In genomic region chr7:107971100-107971499, GRCh38 we compare ENCODE assay signal across 18 cellular contexts. TPM values are rescaled to one million over a fixed set of nuclear protein-coding genes. Genes with fewer than 3 reads are reported as not detected.
DNase-seq lines count a peak whose midpoint lies in the region; ATAC-seq and TF ChIP-seq lines count a peak whose summit lies in the region.
"Had no signal": no experiment of that assay in that cellular context is flagged by ENCODE, and none has a peak within 500 bp of the region (broad histone marks: within the 10 kb centered on the region; RNA-seq: fewer than 3 reads in every experiment).

No MANE protein-coding gene starts in this region.

- H3K27me3 Mint-ChIP-seq in mesothelial cell of epicardium (ENCODE audit: low read depth), result no peaks in the 10 kb centered on the region
- peaks cover 0 to 16% (median 4%) of the 10 kb centered on the region in 5 donors for H3K27me3 Mint-ChIP-seq in naive thymus-derived CD4-positive, alpha-beta T cell

- H3K9me3 Mint-ChIP-seq in mesothelial cell of epicardium, result no peaks in the 10 kb centered on the region
- H3K9me3 Mint-ChIP-seq in naive thymus-derived CD4-positive, alpha-beta T cell, result no peaks in the 10 kb centered on the region
- H3K9me3 Mint-ChIP-seq: activated CD8-positive, alpha-beta T cell treated with anti-CD3 and anti-CD28 coated beads for 36 hours; activated T-cell treated with anti-CD3 and anti-CD28 coated beads, Interleukin-2, amount 50 U/mL, for 72 hours had no signal

- no peaks in the 10 kb centered on the region for H3K9me3 ChIP-seq in subcutaneous abdominal adipose tissue (ENCODE audit: control insufficient read depth in 5 of 5, low read length in 5 of 5)
- no peaks in the 10 kb centered on the region for H3K9me3 ChIP-seq in naive thymus-derived CD4-positive, alpha-beta T cell (ENCODE audit: control insufficient read depth in 2 of 3, low read length in 3 of 3)
- no peaks in the 10 kb centered on the region for H3K9me3 ChIP-seq in PC-3 (ENCODE audit: low read length)

- BruUV-seq in PC-3 (replicated peaks; lab: Mats Ljungman, UMichigan), result no TSS peak

- POLR2A ChIA-PET in naive thymus-derived CD4-positive, alpha-beta T cell (lab: Charles Lee), result no interaction called here
- POLR2A ChIA-PET in PC-3 (lab: Charles Lee; ENCODE audit: unreplicated experiment), result no interaction called here

- H3K27ac ChIP-seq in brain microvascular endothelial cell (peak overlapping the region; percentile 54), subcutaneous abdominal adipose tissue (ENCODE audit: low read depth, low read length) (peak overlapping the region; percentile 86), PC-3 (ENCODE audit: low read length) (no peak overlapping the region)
- H3K27ac ChIP-seq in naive thymus-derived CD4-positive, alpha-beta T cell (ENCODE audit: low read depth, low read length), result no peak overlapping the region
- H3K27ac ChIP-seq: PC-9, VCaP had no signal

- TF ChIP-seq CTCF in brain microvascular endothelial cell (IDR thresholded peaks at IDR 0.05; ENCODE audit: low read depth, low read length, missing control alignments) (no peak), mesothelial cell of epicardium (IDR thresholded peaks at IDR 0.05; ENCODE audit: unreplicated experiment) (no peak), PC-3 (conservative IDR thresholded peaks at IDR 0.05; ENCODE audit: low read depth, low read length) (no peak)

- peak overlapping the region; percentile 95 for H3K27ac Mint-ChIP-seq in mesothelial cell of epicardium
- H3K27ac Mint-ChIP-seq in naive thymus-derived CD4-positive, alpha-beta T cell, result no peak overlapping the region
- H3K27ac Mint-ChIP-seq: activated CD8-positive, alpha-beta T cell treated with anti-CD3 and anti-CD28 coated beads for 36 hours; activated T-cell treated with anti-CD3 and anti-CD28 coated beads, Interleukin-2, amount 50 U/mL, for 72 hours had no signal

- no peak overlapping the region for H2AFZ ChIP-seq in PC-3 (ENCODE audit: low read length)
- H2AFZ ChIP-seq: PC-9 had no signal

- H3K4me1 ChIP-seq in subcutaneous abdominal adipose tissue (ENCODE audit: control insufficient read depth in 5 of 5, insufficient read depth in 5 of 5, low read length in 5 of 5) (peaks cover 16 to 69% (median 46%) of the 10 kb centered on the region in 5 donors), PC-3 (ENCODE audit: insufficient read depth, low read length) (peaks cover 26% of the 10 kb centered on the region)
- no peaks in the 10 kb centered on the region for H3K4me1 ChIP-seq in naive thymus-derived CD4-positive, alpha-beta T cell (ENCODE audit: control insufficient read depth in 2 of 2, insufficient read depth in 2 of 2, low read length in 2 of 2)

- no peak overlapping the region for H3K4me3 Mint-ChIP-seq in mesothelial cell of epicardium
- H3K4me3 Mint-ChIP-seq in naive thymus-derived CD4-positive, alpha-beta T cell, result no peak overlapping the region
- H3K4me3 Mint-ChIP-seq: activated CD8-positive, alpha-beta T cell treated with anti-CD3 and anti-CD28 coated beads for 36 hours; activated T-cell treated with anti-CD3 and anti-CD28 coated beads, Interleukin-2, amount 50 U/mL, for 72 hours had no signal

- in situ Hi-C loops in brain microvascular endothelial cell (cut with HindIII; ENCODE audit: low pct_ligation_motif_present, low sequenced_read_pairs), result no loop called here

- CTCF ChIA-PET in naive thymus-derived CD4-positive, alpha-beta T cell (lab: Charles Lee), result no interaction called here
- CTCF ChIA-PET in PC-3 (lab: Charles Lee), result no interaction called here

- no peaks in the 10 kb centered on the region for H3K9me2 ChIP-seq in PC-3 (replicated peaks; ENCODE audit: low read length)

- H3K4me3 ChIP-seq in brain microvascular endothelial cell (ENCODE audit: low read depth, low read length), result no peak overlapping the region
- H3K4me3 ChIP-seq in subcutaneous abdominal adipose tissue (ENCODE audit: low read depth in 1 of 5, low read length in 5 of 5), result no peak overlapping the region
- no peak overlapping the region for H3K4me3 ChIP-seq in naive thymus-derived CD4-positive, alpha-beta T cell (ENCODE audit: low read length)
- no peak overlapping the region for H3K4me3 ChIP-seq in PC-3 (ENCODE audit: low read length)
- H3K4me3 ChIP-seq: PC-9 had no signal

- ATAC-seq in HG03039 (IDR thresholded peaks at IDR 0.05; ENCODE audit: unreplicated experiment), result no peak
- ATAC-seq in naive thymus-derived CD4-positive, alpha-beta T cell, result no peak
- no peak for ATAC-seq in PC-3
- ATAC-seq: activated CD8-positive, alpha-beta T cell treated with anti-CD3 and anti-CD28 coated beads for 36 hours; activated T-cell treated with anti-CD3 and anti-CD28 coated beads, Interleukin-2, amount 50 U/mL, for 72 hours had no signal

- H3K36me3 ChIP-seq in brain microvascular endothelial cell (replicated peaks), result peaks cover 88% of the 10 kb centered on the region
- peaks cover 7 to 30% (median 16%) of the 10 kb centered on the region in 5 donors for H3K36me3 ChIP-seq in subcutaneous abdominal adipose tissue (ENCODE audit: control insufficient read depth in 5 of 5, insufficient read depth in 5 of 5, low read length in 5 of 5)
- no peaks in the 10 kb centered on the region for H3K36me3 ChIP-seq in naive thymus-derived CD4-positive, alpha-beta T cell (ENCODE audit: control insufficient read depth in 2 of 3, insufficient read depth in 3 of 3, low read length in 3 of 3)
- H3K36me3 ChIP-seq in PC-3 (ENCODE audit: low read depth, low read length), result peaks cover 47% of the 10 kb centered on the region

- H4K20me1 ChIP-seq in PC-3 (ENCODE audit: low read length), result peaks cover 10% of the 10 kb centered on the region; the same call in 1 of the 2 replicates

- no peaks in the 10 kb centered on the region for H3K27me3 ChIP-seq in brain microvascular endothelial cell (replicated peaks)
- no peaks in the 10 kb centered on the region for H3K27me3 ChIP-seq in subcutaneous abdominal adipose tissue (ENCODE audit: control insufficient read depth in 5 of 5, insufficient read depth in 4 of 5, low read length in 5 of 5)
- H3K27me3 ChIP-seq in naive thymus-derived CD4-positive, alpha-beta T cell (ENCODE audit: control insufficient read depth in 2 of 2, insufficient read depth in 2 of 2, low read length in 2 of 2), result no peaks in the 10 kb centered on the region
- H3K27me3 ChIP-seq in PC-3 (ENCODE audit: low read length), result no peaks in the 10 kb centered on the region

- peak; percentile 14 for DNase-seq in ELF-1 (ENCODE audit: low read depth, low spot score)
- no peak for DNase-seq in brain microvascular endothelial cell
- DNase-seq in mesothelial cell of epicardium (ENCODE audit: low spot score in 2 of 2, unreplicated experiment in 2 of 2), result no peak
- DNase-seq in naive thymus-derived CD4-positive, alpha-beta T cell, result no peak
- no peak for DNase-seq in PC-3
- DNase-seq in activated gamma-delta T cell (lab: John Stamatoyannopoulos, UW), result no peak
- DNase-seq: activated CD8-positive, alpha-beta T cell treated with anti-CD3 and anti-CD28 coated beads for 36 hours; activated T-cell treated with anti-CD3 and anti-CD28 coated beads, Interleukin-2, amount 50 U/mL, for 72 hours; DMS153; glutamatergic neuron; kidney; NCI-H2107; NCI-H69; PC-9; stimulated activated CD4-positive, alpha-beta T cell treated with anti-CD3 and anti-CD28 coated beads, Interleukin-4, amount 100 ng/mL, for 1 hour had no signal

- peaks cover 33% of the 10 kb centered on the region for H3K4me1 Mint-ChIP-seq in mesothelial cell of epicardium
- no peaks in the 10 kb centered on the region for H3K4me1 Mint-ChIP-seq in naive thymus-derived CD4-positive, alpha-beta T cell

- H3K36me3 Mint-ChIP-seq in mesothelial cell of epicardium, result peaks cover 39% of the 10 kb centered on the region
- no peaks in the 10 kb centered on the region for H3K36me3 Mint-ChIP-seq in naive thymus-derived CD4-positive, alpha-beta T cell

- peak overlapping the region in 1 of 5 donors; percentile 69 for H3K9ac ChIP-seq in subcutaneous abdominal adipose tissue (ENCODE audit: low read length in 5 of 5)
- no peak overlapping the region for H3K9ac ChIP-seq in PC-3 (ENCODE audit: low read length)

- peaks cover 8% of the 10 kb centered on the region for H3F3A ChIP-seq in PC-3 (ENCODE audit: low read length, unreplicated experiment)

- intact Hi-C loops in naive thymus-derived CD4-positive, alpha-beta T cell (cut with micrococcal nuclease), result no loop called here
- intact Hi-C loops in PC-3 (cut with micrococcal nuclease), result no loop called here

- no peak overlapping the region for H3K4me2 ChIP-seq in PC-3 (ENCODE audit: low read length)
- H3K4me2 ChIP-seq: PC-9 had no signal

- H3K79me2 ChIP-seq in PC-3 (ENCODE audit: low read length), result no peaks in the 10 kb centered on the region

RNA-seq across cellular contexts. Expression of gene LAMB1, which starts 31.9 kb away (rescaled TPM):
- total RNA-seq in mesothelial cell of epicardium, result 556 to 593 TPM (median 584 TPM) in 3 replicates
- not detected for total RNA-seq in naive thymus-derived CD4-positive, alpha-beta T cell
- under 1 TPM; 0.65 to 0.82 TPM for polyA plus RNA-seq in naive thymus-derived CD4-positive, alpha-beta T cell
- total RNA-seq in PC-3 (2014; rRNA removed), result 74.3 and 101 TPM in 2 replicates

Comparison
In these comparisons a context has a peak if more than half of its experiments do, and no peak if none do; other contexts are left out.
1. H3K27ac ChIP-seq: peak in brain microvascular endothelial cell (single experiment) and subcutaneous abdominal adipose tissue (single experiment); none in naive thymus-derived CD4-positive, alpha-beta T cell (single experiment) and PC-3 (single experiment).
2. RNA of gene LAMB1, which starts 31.9 kb away (total RNA-seq): 556 to 593 TPM in mesothelial cell of epicardium and 74.3 to 101 TPM in PC-3; not detected in naive thymus-derived CD4-positive, alpha-beta T cell; every median in the first group is over 10 times any median in the second.